In the genomic region with DNA sequence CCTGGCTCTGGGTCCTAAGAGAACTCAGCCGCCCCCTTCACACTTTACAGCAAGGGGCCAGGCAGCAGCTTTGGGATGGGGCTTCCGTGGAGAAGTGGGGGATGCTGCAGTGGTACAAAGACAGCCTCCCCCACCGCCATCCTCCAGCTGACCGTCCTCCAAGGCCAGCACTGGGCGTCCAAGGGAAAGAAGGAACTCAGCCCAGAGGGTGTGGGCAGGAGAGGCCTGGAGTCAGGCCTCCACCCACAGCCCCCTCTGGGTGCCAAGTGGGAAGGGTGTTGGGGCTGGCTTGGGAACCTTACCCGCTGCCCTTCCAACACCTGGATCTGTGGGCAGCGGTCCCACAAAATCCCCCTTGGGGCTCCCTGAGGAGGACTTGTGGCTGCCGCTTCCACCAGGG, we compare ENCODE assay signal across 1 cellular context.
TF ChIP-seq lines count a peak whose summit lies in the region.

No MANE protein-coding gene starts in this region.

TF ChIP-seq in GM12878, 131 proteins besides CTCF, POLR2A, EP300 and RAD21:
- TF ChIP-seq MTA3 (IDR thresholded peaks at IDR 0.05; ENCODE audit: borderline replicate concordance, low read length): no peak
- no peak for TF ChIP-seq HCFC1 (IDR thresholded peaks at IDR 0.05; ENCODE audit: low read length)
- no peak for TF ChIP-seq GABPA (IDR thresholded peaks at IDR 0.05; ENCODE audit: low read depth)
- TF ChIP-seq BCL3 (IDR thresholded peaks at IDR 0.05; ENCODE audit: borderline replicate concordance, insufficient read depth, low read depth, low read length, poor library complexity, severe bottlenecking): no peak
- no peak for TF ChIP-seq SIN3A (IDR thresholded peaks at IDR 0.05; ENCODE audit: low read depth, low read length)
- no peak for TF ChIP-seq MLLT1 (IDR thresholded peaks at IDR 0.05)
- TF ChIP-seq RAD51 (IDR thresholded peaks at IDR 0.05): no peak
- TF ChIP-seq TCF7 (IDR thresholded peaks at IDR 0.05; ENCODE audit: borderline replicate concordance): no peak
- no peak for TF ChIP-seq CUX1 (IDR thresholded peaks at IDR 0.05; ENCODE audit: insufficient replicate concordance, low read depth, low read length)
- no peak for TF ChIP-seq SP1 (IDR thresholded peaks at IDR 0.05; ENCODE audit: low read depth, low read length)
- TF ChIP-seq POU2F2 (IDR thresholded peaks at IDR 0.05; ENCODE audit: borderline replicate concordance, low read depth, low read length): no peak
- TF ChIP-seq WRNIP1 (IDR thresholded peaks at IDR 0.05; ENCODE audit: borderline replicate concordance, low read depth, low read length): no peak
TF ChIP-seq in GM12878: peak in this region for 0.
